In genomic region chr1:239814306-239814881, GRCh38 we compare ENCODE assay signal across 8 cellular contexts.
DNase-seq lines count a peak whose midpoint lies in the region; ATAC-seq, FAIRE-seq and TF ChIP-seq lines count a peak whose summit lies in the region.

No MANE protein-coding gene starts in this region.

- peaks cover 30% of the 10 kb centered on the region for H3K4me1 ChIP-seq in CD4-positive, alpha-beta memory T cell (ENCODE audit: insufficient read depth, low read length)
- H3K4me1 ChIP-seq in muscle layer of colon (ENCODE audit: insufficient read depth, low read length): peaks cover 49% of the 10 kb centered on the region

- H3K27ac Mint-ChIP-seq in CD4-positive, alpha-beta memory T cell: peak overlapping the region in 5 of 7 donors; percentile 1 to 77 (median 18)
- peak overlapping the region; percentile 8 for H3K27ac Mint-ChIP-seq in MCF 10A (ENCODE audit: low read depth, unreplicated experiment)

- H3K4me1 Mint-ChIP-seq in CD4-positive, alpha-beta memory T cell: peaks cover 24 to 44% (median 40%) of the 10 kb centered on the region in 4 donors
- peaks cover 36% of the 10 kb centered on the region for H3K4me1 Mint-ChIP-seq in MCF 10A (ENCODE audit: insufficient read depth, unreplicated experiment)

- H3K27me3 Mint-ChIP-seq in CD4-positive, alpha-beta memory T cell: no peaks in the 10 kb centered on the region
- no peaks in the 10 kb centered on the region for H3K27me3 Mint-ChIP-seq in MCF 10A (ENCODE audit: insufficient read depth, unreplicated experiment)

- peak overlapping the region; percentile 33 to 78 (median 66) for H3K4me3 Mint-ChIP-seq in CD4-positive, alpha-beta memory T cell
- H3K4me3 Mint-ChIP-seq in MCF 10A (ENCODE audit: unreplicated experiment): peak overlapping the region; percentile 38

- ATAC-seq in left lobe of liver (no peak), HG03521 (IDR thresholded peaks at IDR 0.05; ENCODE audit: unreplicated experiment) (no peak)

- peak; percentile 4 for TF ChIP-seq CTCF in MCF 10A (IDR thresholded peaks at IDR 0.05; ENCODE audit: unreplicated experiment)

- no peaks in the 10 kb centered on the region for H3K9me3 ChIP-seq in CD4-positive, alpha-beta memory T cell (ENCODE audit: control insufficient read depth in 1 of 2, low read length in 2 of 2)
- H3K9me3 ChIP-seq in muscle layer of colon (ENCODE audit: low read length): no peaks in the 10 kb centered on the region

- H3K9me3 Mint-ChIP-seq in CD4-positive, alpha-beta memory T cell: no peaks in the 10 kb centered on the region
- H3K9me3 Mint-ChIP-seq in MCF 10A (ENCODE audit: unreplicated experiment): no peaks in the 10 kb centered on the region

- H3K36me3 Mint-ChIP-seq in CD4-positive, alpha-beta memory T cell: peaks cover 0 to under 1% of the 10 kb centered on the region in 2 donors
- no peaks in the 10 kb centered on the region for H3K36me3 Mint-ChIP-seq in MCF 10A (ENCODE audit: insufficient read depth, unreplicated experiment)

- BruUV-seq in MCF 10A (replicated peaks; lab: Mats Ljungman, UMichigan): no TSS peak

- TF ChIP-seq POLR2A in GM12891 (IDR thresholded peaks at IDR 0.05; ENCODE audit: low read depth, low read length): no peak

- intact Hi-C loops in CD4-positive, alpha-beta memory T cell (cut with micrococcal nuclease): loop anchor here (5.0 kb wide), 1 partner anchor 97 kb away; no protein-coding TSS in a partner anchor
- intact Hi-C loops in MCF 10A (cut with micrococcal nuclease): loop anchor here (1.0 kb wide), 1 partner anchor 84 kb away; no protein-coding TSS in a partner anchor

- no peak overlapping the region for H3K4me3 ChIP-seq in CD4-positive, alpha-beta memory T cell (ENCODE audit: low read length in 2 of 2)
- H3K4me3 ChIP-seq in muscle layer of colon (ENCODE audit: low read depth in 1 of 2, low read length in 2 of 2): no peak overlapping the region

- CTCF ChIA-PET in CD4-positive, alpha-beta memory T cell (lab: Charles Lee; ENCODE audit: partially characterized antibody): interaction anchor here (1.0 kb wide), 1 partner anchor 83 kb away, joined by 3 read pairs; no protein-coding TSS in a partner anchor
- CTCF ChIA-PET in MCF 10A (lab: Yijun Ruan, JAX): interaction anchor here (0.5 to 6.3 kb wide), 21 partner anchors 10 to 1347 kb away, joined by 3 to 69 read pairs (median 4); no protein-coding TSS in a partner anchor

- no peak overlapping the region for H3K9ac ChIP-seq in muscle layer of colon (ENCODE audit: low read length)

- POLR2A ChIA-PET in CD4-positive, alpha-beta memory T cell (lab: Charles Lee; ENCODE audit: partially characterized antibody): interaction anchor here (1.2 kb wide), 1 partner anchor 95 kb away, joined by 3 read pairs; no protein-coding TSS in a partner anchor
- POLR2A ChIA-PET in MCF 10A (lab: Yijun Ruan, JAX): interaction anchor here (0.6 to 3.0 kb wide), 21 partner anchors 10 to 1752 kb away, joined by 3 to 24 read pairs (median 3); partner anchors contain the start of gene CHRM3

- no peaks in the 10 kb centered on the region for H3K27me3 ChIP-seq in CD4-positive, alpha-beta memory T cell (ENCODE audit: insufficient read depth, low read length)
- H3K27me3 ChIP-seq in muscle layer of colon (ENCODE audit: control insufficient read depth in 1 of 2, insufficient read depth in 2 of 2, low read length in 2 of 2): no peaks in the 10 kb centered on the region

- DNase-seq in CD4-positive, alpha-beta memory T cell: peak in 2 of 5 donors; percentile 4 to 5
- DNase-seq in M059J (ENCODE audit: low read depth) (peak; percentile 95), MCF 10A (ENCODE audit: unreplicated experiment) (peak; percentile 100), left lobe of liver (ENCODE audit: low spot score) (no peak), GM12891 (ENCODE audit: insufficient read length, low spot score) (no peak), ecto neural progenitor cell (ENCODE audit: low spot score) (no peak)

- no peaks in the 10 kb centered on the region for H3K36me3 ChIP-seq in CD4-positive, alpha-beta memory T cell (ENCODE audit: insufficient read depth, low read length)
- H3K36me3 ChIP-seq in muscle layer of colon (ENCODE audit: insufficient read depth, low read length): no peaks in the 10 kb centered on the region

- H3K27ac ChIP-seq in CD4-positive, alpha-beta memory T cell (ENCODE audit: low read depth, low read length): no peak overlapping the region
- H3K27ac ChIP-seq in muscle layer of colon (ENCODE audit: low read depth, low read length): peak overlapping the region; percentile 24

- no peak for FAIRE-seq in GM12891 (lab: Jason Lieb, UNC)

TF ChIP-seq in GM12891, 5 proteins besides CTCF, POLR2A, EP300 and RAD21:
- TF ChIP-seq PAX5 (IDR thresholded peaks at IDR 0.05; ENCODE audit: insufficient read depth, low read length, severe bottlenecking): no peak
- TF ChIP-seq TAF1 (IDR thresholded peaks at IDR 0.05; ENCODE audit: low read depth, low read length): no peak
- TF ChIP-seq SPI1 (IDR thresholded peaks at IDR 0.05; ENCODE audit: low read depth, low read length): no peak
- no peak for TF ChIP-seq POLR2AphosphoS5 (IDR thresholded peaks at IDR 0.05; ENCODE audit: low read depth, low read length)

Comparison
In these comparisons a context has a peak if more than half of its experiments do, and no peak if none do; other contexts are left out.
1. DNase-seq: peak in M059J (single experiment) and MCF 10A (single experiment); none in left lobe of liver (single experiment), GM12891 (single experiment) and ecto neural progenitor cell (single experiment).